Comparison of ENCODE assay signal across 20 cellular contexts in the genomic region with DNA sequence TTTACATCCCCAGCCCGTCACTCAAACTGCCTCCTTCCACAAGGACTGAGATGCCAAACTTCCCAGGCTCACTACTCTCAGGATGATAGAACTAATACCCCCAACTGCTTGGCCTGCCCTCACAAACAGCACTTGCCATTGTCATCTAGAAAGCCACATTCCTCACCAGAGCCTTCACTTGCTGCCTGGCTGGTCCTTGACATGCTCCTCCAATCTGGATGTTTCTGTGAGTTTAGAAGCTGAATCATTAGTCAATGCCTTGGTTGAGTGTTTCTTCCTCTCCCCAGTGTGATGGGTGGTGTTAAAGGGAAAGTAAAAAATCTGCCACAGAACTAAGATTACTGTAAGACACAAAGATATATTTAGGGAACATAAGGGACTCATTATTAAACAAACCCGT. TPM values are rescaled to one million over a fixed set of nuclear protein-coding genes. Genes with fewer than 3 reads are reported as not detected.
DNase-seq lines count a peak whose midpoint lies in the region; TF ChIP-seq lines count a peak whose summit lies in the region.
"Had no signal": no experiment of that assay in that cellular context is flagged by ENCODE, and none has a peak within 500 bp of the region (broad histone marks: within the 10 kb centered on the region; RNA-seq: fewer than 3 reads in every experiment).

No MANE protein-coding gene starts in this region.

- DNase-seq in AG10803 (ENCODE audit: low read depth), result peak; percentile 77
- DNase-seq in M059J (ENCODE audit: low read depth), result peak; percentile 53
- DNase-seq in fibroblast of gingiva (ENCODE audit: low read depth), result peak; percentile 27
- peak; percentile 90 for DNase-seq in mesendoderm
- DNase-seq in activated effector memory CD4-positive, alpha-beta T cell treated with Interleukin-2 at 50 U/mL for 16 hours, result no peak
- no peak for DNase-seq in activated naive CD4-positive, alpha-beta T cell treated with anti-CD3 and anti-CD28 coated beads for 36 hours
- DNase-seq in tibial artery, result no peak
- no peak for DNase-seq in MG63
- DNase-seq: Calu3; effector memory CD4-positive, alpha-beta T cell; left lung; naive B cell; NCI-H2171; NK-92 treated with Interleukin-12 subunit alpha and Interleukin-12 subunit beta, amount 100 ng/mL, for 24 hours; SHP77 treated with DMSO at 0.1 percent for 48 hours; stimulated activated CD4-positive, alpha-beta T cell treated with anti-CD3 and anti-CD28 coated beads, Interleukin-1b, Interleukin-23, amount 100 ng/mL, for 48 hours; testis had no signal

- H3K27me3 Mint-ChIP-seq in activated naive CD4-positive, alpha-beta T cell treated with anti-CD3 and anti-CD28 coated beads for 36 hours (ENCODE audit: low read depth), result no peaks in the 10 kb centered on the region
- H3K27me3 Mint-ChIP-seq: activated naive CD8-positive, alpha-beta T cell had no signal

- no peak overlapping the region for H3K4me3 ChIP-seq in AG10803 (ENCODE audit: low read length)
- no peak overlapping the region for H3K4me3 ChIP-seq in mesendoderm (ENCODE audit: low read length)
- no peak overlapping the region for H3K4me3 ChIP-seq in tibial artery
- no peak overlapping the region for H3K4me3 ChIP-seq in MG63
- H3K4me3 ChIP-seq: cardiac muscle cell, left lung, testis had no signal

- no peak overlapping the region for H4K8ac ChIP-seq in mesendoderm (ENCODE audit: low read depth, low read length)

- H3K36me3 Mint-ChIP-seq in activated naive CD4-positive, alpha-beta T cell treated with anti-CD3 and anti-CD28 coated beads for 36 hours (ENCODE audit: low read depth), result no peaks in the 10 kb centered on the region
- H3K36me3 Mint-ChIP-seq: naive B cell had no signal

- H2BK120ac ChIP-seq in mesendoderm (ENCODE audit: low read depth, low read length), result no peak overlapping the region

- no peak overlapping the region for H3K4me2 ChIP-seq in mesendoderm (ENCODE audit: low read length)

- H3K23ac ChIP-seq in mesendoderm (ENCODE audit: low read length), result no peak overlapping the region

- H2BK5ac ChIP-seq in mesendoderm (ENCODE audit: low read length), result no peak overlapping the region

- H3K4me3 Mint-ChIP-seq in activated naive CD4-positive, alpha-beta T cell treated with anti-CD3 and anti-CD28 coated beads for 36 hours, result no peak overlapping the region
- H3K4me3 Mint-ChIP-seq: activated naive CD8-positive, alpha-beta T cell; naive B cell; T-helper 2 cell treated with Interferon-gamma antibody and Interleukin-4, amounts not matched to agents 5 μg/mL and 100 μg/mL, for 36 hours had no signal

- H3K18ac ChIP-seq in mesendoderm (ENCODE audit: low read length), result no peak overlapping the region

- no peak overlapping the region for H3K56ac ChIP-seq in mesendoderm (ENCODE audit: low read length)

- intact Hi-C loops in activated naive CD4-positive, alpha-beta T cell treated with anti-CD3 and anti-CD28 coated beads for 36 hours (cut with micrococcal nuclease), result loop anchor here (10.0 kb wide), 1 partner anchor 345 kb away; no protein-coding TSS in a partner anchor
- intact Hi-C loops in tibial artery (cut with DNase I; ENCODE audit: low total_unique reads), result no loop called here

- no peak overlapping the region for H4K5ac ChIP-seq in mesendoderm (ENCODE audit: low read length)

- no peak overlapping the region for H3K27ac Mint-ChIP-seq in activated naive CD4-positive, alpha-beta T cell treated with anti-CD3 and anti-CD28 coated beads for 36 hours
- H3K27ac Mint-ChIP-seq: activated naive CD8-positive, alpha-beta T cell; naive B cell; T-helper 2 cell treated with Interferon-gamma antibody and Interleukin-4, amounts not matched to agents 5 μg/mL and 100 μg/mL, for 36 hours had no signal

- peaks cover 11% of the 10 kb centered on the region for H3K4me1 Mint-ChIP-seq in activated naive CD4-positive, alpha-beta T cell treated with anti-CD3 and anti-CD28 coated beads for 36 hours (ENCODE audit: low read depth)
- H3K4me1 Mint-ChIP-seq: naive B cell had no signal

- no peak overlapping the region for H2AK5ac ChIP-seq in mesendoderm (ENCODE audit: low read length)

- H3K27me3 ChIP-seq in mesendoderm (ENCODE audit: insufficient read depth, low read length, poor library complexity) (no peaks in the 10 kb centered on the region), tibial artery (peaks cover 0 to 10% of the 10 kb centered on the region in 2 donors), MG63 (no peaks in the 10 kb centered on the region)
- H3K27me3 ChIP-seq: cardiac muscle cell, testis had no signal

- H3K4me1 ChIP-seq in mesendoderm (ENCODE audit: control insufficient read depth, low read depth, low read length), result peaks cover 14% of the 10 kb centered on the region
- H3K4me1 ChIP-seq in tibial artery, result no peaks in the 10 kb centered on the region
- H3K4me1 ChIP-seq: left lung, testis had no signal

- TF ChIP-seq CTCF in AG10803 (conservative IDR thresholded peaks at IDR 0.05; ENCODE audit: low read length), result no peak
- TF ChIP-seq CTCF in tibial artery (IDR thresholded peaks at IDR 0.05), result no peak

- no peak overlapping the region for H3K4ac ChIP-seq in mesendoderm (ENCODE audit: low read depth, low read length)

- no CpG with 5 or more reads among the region's 2 CpGs for WGBS in mesendoderm (ENCODE audit: extremely low coverage, insufficient coverage, low lambda C conversion rate)

- no peaks in the 10 kb centered on the region for H3K79me1 ChIP-seq in mesendoderm (ENCODE audit: low read length)

- CTCF ChIA-PET in activated naive CD4-positive, alpha-beta T cell treated with anti-CD3 and anti-CD28 coated beads for 36 hours (lab: Charles Lee), result no interaction called here

- H3K9me3 ChIP-seq in tibial artery (peaks cover 0 to 7% (median 6%) of the 10 kb centered on the region in 3 donors), MG63 (no peaks in the 10 kb centered on the region)
- H3K9me3 ChIP-seq: left lung, testis had no signal

- no peak overlapping the region for H2BK15ac ChIP-seq in mesendoderm (replicated peaks; ENCODE audit: low read depth)

- H3K36me3 ChIP-seq in mesendoderm (ENCODE audit: control insufficient read depth, insufficient read depth, low read length) (no peaks in the 10 kb centered on the region), tibial artery (no peaks in the 10 kb centered on the region), MG63 (no peaks in the 10 kb centered on the region)
- H3K36me3 ChIP-seq: cardiac muscle cell, left lung had no signal

- H3K27ac ChIP-seq in mesendoderm (ENCODE audit: low read depth, low read length) (no peak overlapping the region), tibial artery (no peak overlapping the region)
- H3K27ac ChIP-seq: cardiac muscle cell, left lung, testis had no signal

- H3K9me3 Mint-ChIP-seq in activated naive CD4-positive, alpha-beta T cell treated with anti-CD3 and anti-CD28 coated beads for 36 hours, result no peaks in the 10 kb centered on the region
- H3K9me3 Mint-ChIP-seq: T-helper 2 cell treated with Interferon-gamma antibody and Interleukin-4, amounts not matched to agents 5 μg/mL and 100 μg/mL, for 36 hours had no signal

- no peaks in the 10 kb centered on the region for H3K79me2 ChIP-seq in mesendoderm (ENCODE audit: control insufficient read depth, insufficient read depth, low read length)

- no peak overlapping the region for H3K9ac ChIP-seq in mesendoderm (ENCODE audit: low read length)

RNA-seq across cellular contexts. Expression of gene MARCHF4, which starts 52.5 kb away (rescaled TPM):
- 5.0 and 6.5 TPM in 2 replicates for total RNA-seq in M059J (2014; rRNA removed; shearing (Covaris generic))
- 0.93 TPM for polyA plus RNA-seq in mesendoderm (2013, experiment 1 of 2)
- polyA plus RNA-seq in mesendoderm (2013, experiment 2 of 2), result 0.80 TPM
- not detected for total RNA-seq in activated naive CD4-positive, alpha-beta T cell treated with anti-CD3 and anti-CD28 coated beads for 36 hours
- total RNA-seq in MG63 (2014; rRNA removed; shearing (Covaris generic); ENCODE audit: low replicate concordance), result 0.03 and 0.12 TPM in 2 replicates
- total RNA-seq: cardiac muscle cell had no signal
- polyA plus RNA-seq: cardiac muscle cell had no signal

Comparison
In these comparisons a context has a peak if more than half of its experiments do, and no peak if none do; other contexts are left out.
1. DNase-seq: peak in AG10803 (single experiment), M059J (single experiment), fibroblast of gingiva (single experiment) and mesendoderm (single experiment); none in activated effector memory CD4-positive, alpha-beta T cell treated with Interleukin-2 at 50 U/mL for 16 hours (single experiment), activated naive CD4-positive, alpha-beta T cell treated with anti-CD3 and anti-CD28 coated beads for 36 hours (single experiment), tibial artery (0 of 2) and MG63 (single experiment).